In the genomic region with DNA sequence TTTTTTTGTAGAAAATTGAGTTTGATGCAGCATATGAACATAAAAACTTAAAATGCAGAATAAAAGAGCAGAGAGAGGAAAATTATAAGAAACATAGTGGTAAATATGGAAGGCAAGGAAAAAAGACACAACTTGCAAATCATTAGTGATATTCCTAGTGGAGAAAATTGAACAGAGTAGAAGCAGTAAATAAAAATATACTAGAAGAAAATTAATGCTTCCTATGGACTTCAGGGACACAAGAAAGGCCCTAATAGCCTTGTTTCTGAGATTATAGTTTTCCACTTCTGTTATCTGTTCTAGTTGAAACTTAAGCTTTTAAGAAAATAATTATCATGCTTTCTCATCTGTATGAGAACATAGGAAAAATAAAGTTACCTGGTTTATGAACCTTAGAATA, we compare ENCODE assay signal across 9 cellular contexts. TPM values are rescaled to one million over a fixed set of nuclear protein-coding genes. Genes with fewer than 3 reads are reported as not detected.
"Had no signal": no experiment of that assay in that cellular context is flagged by ENCODE, and none has a peak within 500 bp of the region (broad histone marks: within the 10 kb centered on the region; RNA-seq: fewer than 3 reads in every experiment).

No MANE protein-coding gene starts in this region.

- H3K4me3 ChIP-seq: GM12878 had no signal

- DNase-seq: GDM1, GF-D8 had no signal

- ATAC-seq: GM12878 had no signal

- FAIRE-seq: G401.6, GM12878, GM12891, GM12892, GM18507, GM19239 had no signal

RNA-seq across cellular contexts. Expression of gene ADIG, which starts 25.6 kb away (rescaled TPM):
- total RNA-seq: G401, GM12878 had no signal
- polyA plus RNA-seq: GM12878 had no signal

RNA-seq across cellular contexts. Expression of gene ARHGAP40, which starts 46.2 kb away (rescaled TPM):
- total RNA-seq: G401 had no signal
